Comparison of ENCODE assay signal across 8 cellular contexts in genomic region chr3:170221924-170222646, GRCh38. TPM values are rescaled to one million over a fixed set of nuclear protein-coding genes. Genes with fewer than 3 reads are reported as not detected.
DNase-seq lines count a peak whose midpoint lies in the region; ATAC-seq, FAIRE-seq and TF ChIP-seq lines count a peak whose summit lies in the region.

Gene PRKCI (plus strand): TSS chr3:170222424. CDS start chr3:170222670, 246 bp downstream.

- H3K4me3 ChIP-seq in right atrium auricular region (peak within 1 kb of the TSS; percentile 98 to 100), psoas muscle (peak within 1 kb of the TSS; percentile 86)

- ATAC-seq in HG02884 (IDR thresholded peaks at IDR 0.05; ENCODE audit: unreplicated experiment) (peak; percentile 95), psoas muscle (peak; percentile 99 to 100 (median 99))

- DNase-seq in NCI-H1694 treated with DMSO at 0.1 percent for 48 hours (lab: John Stamatoyannopoulos, UW) (peak; percentile 95), anterior cingulate cortex (lab: John Stamatoyannopoulos, UW) (peak; percentile 68 to 98 (median 91)), right atrium auricular region (ENCODE audit: low spot score) (peak; percentile 94), psoas muscle (peak; percentile 96 to 98), urothelium cell line (ENCODE audit: low spot score) (peak; percentile 94)

- H3K36me3 ChIP-seq in right atrium auricular region (no peaks in the 10 kb centered on the region), psoas muscle (ENCODE audit: insufficient read depth in 1 of 2, low read depth in 1 of 2) (no peaks in the 10 kb centered on the region)

- intact Hi-C loops in T-helper 2 cell treated with Interferon-gamma antibody and Interleukin-4, amounts not matched to agents 100 ng/mL and 5 ng/mL, for 36 hours (cut with micrococcal nuclease) = loop anchor here (1.0 to 10.0 kb wide), 7 partner anchors 37 to 653 kb away; partner anchors contain the start of genes LRRC34, LRRIQ4, PHC3 and RPL22L1
- intact Hi-C loops in psoas muscle (cut with DNase I) = loop anchor here (2.0 to 5.0 kb wide), 3 partner anchors 39 to 135 kb away; partner anchors contain the start of genes SKIL (in 2 of the 2) and PHC3 (in 1 of the 2)

- H3K4me1 ChIP-seq in right atrium auricular region (peaks cover 0 to 8% of the 10 kb centered on the region in 2 donors), psoas muscle (peaks cover 4% of the 10 kb centered on the region)

- peak; percentile 61 for TF ChIP-seq POLR2A in GM15510 (IDR thresholded peaks at IDR 0.05; ENCODE audit: borderline replicate concordance, extremely low read depth, insufficient read length)

- H3K27ac ChIP-seq in right atrium auricular region = peak within 1 kb of the TSS; percentile 90 to 93
- peak within 1 kb of the TSS; percentile 87 for H3K27ac ChIP-seq in psoas muscle

- TF ChIP-seq CTCF in right atrium auricular region (IDR thresholded peaks at IDR 0.05) (no peak), psoas muscle (IDR thresholded peaks at IDR 0.05) (no peak)

- no peaks in the 10 kb centered on the region for H3K27me3 ChIP-seq in right atrium auricular region
- H3K27me3 ChIP-seq in psoas muscle (ENCODE audit: insufficient read depth in 3 of 3, low read length in 2 of 3) = no peaks in the 10 kb centered on the region

- H3K9me3 ChIP-seq in right atrium auricular region (peaks cover 0 to 9% of the 10 kb centered on the region in 2 donors), psoas muscle (no peaks in the 10 kb centered on the region)

- no peak for FAIRE-seq in urothelium cell line (lab: Jason Lieb, UNC)

- WGBS in psoas muscle, 3 donors = 0 to 1% (median 0%) methylated on average over 44 to 60 of the region's 60 CpGs

RNA-seq across cellular contexts. Expression of gene PRKCI, which starts in this region (rescaled TPM):
- total RNA-seq in T-helper 2 cell treated with Interferon-gamma antibody and Interleukin-4, amounts not matched to agents 100 ng/mL and 5 ng/mL, for 36 hours = 20.8 and 21.7 TPM in 2 replicates
- total RNA-seq in right atrium auricular region (10 to 100 TPM; 17.4 to 20.0 TPM), psoas muscle (10 to 100 TPM in 3 of 4 donors, 1 to 10 TPM in 1; 9.9 to 19.8 (median 14.8) TPM)
- 10 to 100 TPM in 1 of 3 donors, 1 to 10 TPM in 2; 7.3 to 14.2 (median 7.6) TPM for polyA plus RNA-seq in psoas muscle

Comparison
In these comparisons a context has a peak if more than half of its experiments do, and no peak if none do; other contexts are left out.
1. Peak in every context shown above with its lines: DNase-seq, ATAC-seq, H3K4me3 ChIP-seq and H3K27ac ChIP-seq.